Comparison of ENCODE assay signal across 11 cellular contexts in genomic region chr6:53112404-53112803, GRCh38. TPM values are rescaled to one million over a fixed set of nuclear protein-coding genes. Genes with fewer than 3 reads are reported as not detected.
DNase-seq lines count a peak whose midpoint lies in the region; ATAC-seq, FAIRE-seq and TF ChIP-seq lines count a peak whose summit lies in the region.
"Had no signal": no experiment of that assay in that cellular context is flagged by ENCODE, and none has a peak within 500 bp of the region (broad histone marks: within the 10 kb centered on the region; RNA-seq: fewer than 3 reads in every experiment).

No MANE protein-coding gene starts in this region.

- peak overlapping the region; percentile 34 for H3K4me3 Mint-ChIP-seq in Calu3 (ENCODE audit: low read depth, unreplicated experiment)
- H3K4me3 Mint-ChIP-seq in T-cell: no peak overlapping the region
- H3K4me3 Mint-ChIP-seq in HFFc6: no peak overlapping the region
- H3K4me3 Mint-ChIP-seq in H9: no peak overlapping the region
- H3K4me3 Mint-ChIP-seq: effector memory CD8-positive, alpha-beta T cell had no signal

- ATAC-seq in T-cell (replicated peaks in 1 of 4): peak in 3 of 4 experiments; percentile 45 to 73 (median 64)
- ATAC-seq in HepG2: peak; percentile 77
- ATAC-seq: effector memory CD8-positive, alpha-beta T cell had no signal

- H3K27ac ChIP-seq in HepG2 (ENCODE audit: extremely low read length, insufficient read depth, low read length): no peak overlapping the region
- no peak overlapping the region for H3K27ac ChIP-seq in H9 (ENCODE audit: insufficient read length, low read depth, low read length)

- TF ChIP-seq RAD21 in HepG2 (CRISPR knock-in tag; IDR thresholded peaks at IDR 0.05): no peak

- H2BK15ac ChIP-seq in H9 (ENCODE audit: low read depth, low read length): no peak overlapping the region

- no peak overlapping the region for H3K9ac ChIP-seq in HepG2 (ENCODE audit: insufficient read depth, low read depth, low read length)
- H3K9ac ChIP-seq in H9 (ENCODE audit: extremely low read depth, insufficient read length, low read length): no peak overlapping the region

- H3K79me2 ChIP-seq in HepG2 (ENCODE audit: insufficient read depth, low read length): no peaks in the 10 kb centered on the region
- H3K79me2 ChIP-seq in H9 (ENCODE audit: insufficient read depth, low read length): no peaks in the 10 kb centered on the region

- CTCF ChIA-PET in Calu3 (lab: Charles Lee): interaction anchor here (0.9 to 1.7 kb wide), 7 partner anchors 8 to 372 kb away, joined by 3 to 8 read pairs (median 4); no protein-coding TSS in a partner anchor
- CTCF ChIA-PET in T-cell (lab: Charles Lee): interaction anchor here in 1 of 2 donors (0.6 kb wide), 1 partner anchor 182 kb away, joined by 3 read pairs; no protein-coding TSS in a partner anchor
- CTCF ChIA-PET in HepG2 (lab: Yijun Ruan, JAX; ENCODE audit: low intra/inter-chr PET ratio, low total read pairs): no interaction called here

- no peak overlapping the region for H2BK12ac ChIP-seq in H9 (ENCODE audit: insufficient read length, low read depth, low read length)

- H4K8ac ChIP-seq in H9 (replicated peaks; ENCODE audit: insufficient read length, low read depth, low read length): no peak overlapping the region

- TF ChIP-seq EP300 in HepG2 (IDR thresholded peaks at IDR 0.05; ENCODE audit: low read depth in 2 of 2, low read length in 2 of 2) (peak in 1 of 2 experiments; percentile 84; a peak in 2 of 4 replicates), HepG2 (CRISPR knock-in tag; IDR thresholded peaks at IDR 0.05; ENCODE audit: borderline replicate concordance) (peak; percentile 70; the same call in 1 of the 2 replicates)

- H3T11ph ChIP-seq in H9 (ENCODE audit: low read length): no peak overlapping the region

- H3K9me3 Mint-ChIP-seq in Calu3 (ENCODE audit: low read depth, unreplicated experiment) (peaks cover 3% of the 10 kb centered on the region), T-cell (peaks cover 7 to 8% (median 8%) of the 10 kb centered on the region in 3 donors), HFFc6 (peaks cover 4% of the 10 kb centered on the region; the same call in 1 of the 2 replicates), H9 (peaks cover 2 to 3% of the 10 kb centered on the region in 2 experiments; a peak in 2 of 5 replicates)
- H3K9me3 Mint-ChIP-seq: effector memory CD8-positive, alpha-beta T cell had no signal

- TF ChIP-seq POLR2A in HepG2 (IDR thresholded peaks at IDR 0.05; ENCODE audit: insufficient read depth in 1 of 2, low read depth in 2 of 2, low read length in 2 of 2): no peak

- no peak overlapping the region for H2BK20ac ChIP-seq in H9 (ENCODE audit: low read depth, low read length, poor library complexity, severe bottlenecking)

- H3K18ac ChIP-seq in H9 (ENCODE audit: insufficient read length, low read depth, low read length): no peak overlapping the region

- POLR2A ChIA-PET in T-cell (lab: Charles Lee) (no interaction called here), HepG2 (lab: Yijun Ruan, JAX) (interaction anchor here (0.8 to 2.4 kb wide), 3 partner anchors 22 to 117 kb away, joined by 3 to 13 read pairs (median 4); partner anchors contain the start of gene GSTA4)

- no peak overlapping the region for H3K4me3 ChIP-seq in HepG2 (replicated peaks in 1 of 3; ENCODE audit: insufficient read depth in 1 of 3, low read depth in 2 of 3, low read length in 3 of 3)

- DNase-seq in Calu3: peak; percentile 73
- DNase-seq in LoVo (ENCODE audit: low spot score): peak; percentile 73
- no peak for DNase-seq in T-cell
- DNase-seq in HepG2 (ENCODE audit: low spot score): peak; percentile 85
- DNase-seq in NAMALWA (ENCODE audit: low spot score): no peak
- no peak for DNase-seq in HFFc6
- DNase-seq in NCI-H187 treated with DMSO at 0.1 percent for 48 hours (lab: John Stamatoyannopoulos, UW): no peak
- no peak for DNase-seq in H9
- DNase-seq: aorta; effector memory CD8-positive, alpha-beta T cell had no signal

- no peak overlapping the region for H4K5ac ChIP-seq in H9 (ENCODE audit: insufficient read length, low read depth, low read length)

- no peak overlapping the region for H3K56ac ChIP-seq in H9 (ENCODE audit: insufficient read length, low read depth, low read length)

- no peak for FAIRE-seq in HepG2 (lab: Jason Lieb, UNC)

- H3K4me1 ChIP-seq in HepG2 (ENCODE audit: insufficient read depth, low read length) (peaks cover 63% of the 10 kb centered on the region), H9 (ENCODE audit: insufficient read depth, low read length) (no peaks in the 10 kb centered on the region)

- H3K36me3 Mint-ChIP-seq in Calu3 (ENCODE audit: insufficient read depth, unreplicated experiment): peaks cover 4% of the 10 kb centered on the region
- no peaks in the 10 kb centered on the region for H3K36me3 Mint-ChIP-seq in T-cell
- H3K36me3 Mint-ChIP-seq in HFFc6 (ENCODE audit: low read depth): no peaks in the 10 kb centered on the region; the same call in 1 of the 2 replicates
- no peaks in the 10 kb centered on the region for H3K36me3 Mint-ChIP-seq in H9 (ENCODE audit: insufficient read depth in 1 of 3, low read depth in 3 of 3)

- no peaks in the 10 kb centered on the region for H3K23me2 ChIP-seq in H9 (ENCODE audit: insufficient read length, low read depth, low read length, poor library complexity, severe bottlenecking)

- no peak overlapping the region for H2BK120ac ChIP-seq in H9 (ENCODE audit: low read depth, low read length, poor library complexity, severe bottlenecking)

- BruUV-seq in Calu3 (replicated peaks; lab: Mats Ljungman, UMichigan) (no TSS peak), HepG2 (replicated peaks; lab: Mats Ljungman, UMichigan) (no TSS peak)

- H2BK5ac ChIP-seq in H9 (ENCODE audit: insufficient read length, low read length): no peak overlapping the region

- no peak overlapping the region for H4K91ac ChIP-seq in H9 (ENCODE audit: insufficient read length, low read depth, low read length)

- no peaks in the 10 kb centered on the region for H3K79me1 ChIP-seq in H9 (ENCODE audit: insufficient read depth, low read depth, low read length, poor library complexity, severe bottlenecking)

- H3K14ac ChIP-seq in H9 (ENCODE audit: insufficient read depth, low read length): no peak overlapping the region

- no peak overlapping the region for H3K4ac ChIP-seq in H9 (ENCODE audit: low read depth, low read length)

- no peak overlapping the region for H2AK5ac ChIP-seq in H9 (ENCODE audit: insufficient read length, low read length)

- no peak overlapping the region for H3K23ac ChIP-seq in H9 (ENCODE audit: insufficient read length, low read depth, low read length)

- in situ Hi-C loops in HepG2 (cut with HindIII; ENCODE audit: extremely low pct_ligation_motif_present, low pct_unique_long_range_greater_than_20kb): no loop called here

- no peak overlapping the region for H2AFZ ChIP-seq in HepG2 (ENCODE audit: low read length)
- no peak overlapping the region for H2AFZ ChIP-seq in H9 (ENCODE audit: low read length)

- H3K27ac Mint-ChIP-seq in Calu3 (ENCODE audit: unreplicated experiment) (peak overlapping the region; percentile 41), T-cell (peak overlapping the region in 1 of 2 donors; percentile 56), HFFc6 (no peak overlapping the region), H9 (peak overlapping the region in 1 of 3 experiments; percentile 70; a peak in 1 of 7 replicates)

- peaks cover 77% of the 10 kb centered on the region for H3K4me1 Mint-ChIP-seq in Calu3 (ENCODE audit: low read depth, unreplicated experiment)
- H3K4me1 Mint-ChIP-seq in T-cell: peaks cover 0 to 10% (median 7%) of the 10 kb centered on the region in 3 donors
- peaks cover 1% of the 10 kb centered on the region for H3K4me1 Mint-ChIP-seq in HFFc6 (ENCODE audit: low read depth)
- peaks cover 5 to 7% of the 10 kb centered on the region in 2 experiments; a peak in 3 of 4 replicates for H3K4me1 Mint-ChIP-seq in H9

- H3K27me3 ChIP-seq in HepG2 (ENCODE audit: control insufficient read depth in 1 of 2, insufficient read depth in 2 of 2, low read length in 2 of 2) (no peaks in the 10 kb centered on the region), H9 (ENCODE audit: insufficient read depth, low read length) (no peaks in the 10 kb centered on the region)

- H3K27me3 Mint-ChIP-seq in Calu3 (ENCODE audit: unreplicated experiment) (no peaks in the 10 kb centered on the region), T-cell (no peaks in the 10 kb centered on the region), HFFc6 (ENCODE audit: insufficient read depth) (peaks cover 12% of the 10 kb centered on the region), H9 (ENCODE audit: low read depth) (peaks cover 3% of the 10 kb centered on the region; the same call in 1 of the 2 replicates)

- H3K4me2 ChIP-seq in HepG2 (ENCODE audit: low read depth, low read length) (peak overlapping the region; percentile 52), H9 (ENCODE audit: insufficient read depth, insufficient read length, low read length) (no peak overlapping the region)

- no peak for TF ChIP-seq CTCF in Calu3 (IDR thresholded peaks at IDR 0.05; ENCODE audit: unreplicated experiment)
- TF ChIP-seq CTCF in HepG2 (CRISPR knock-in tag; IDR thresholded peaks at IDR 0.05): no peak
- TF ChIP-seq CTCF in HFFc6 (IDR thresholded peaks at IDR 0.05): no peak
- no peak for TF ChIP-seq CTCF in H9 (conservative IDR thresholded peaks at IDR 0.05)

- intact Hi-C loops in Calu3 (cut with micrococcal nuclease; ENCODE audit: unreplicated experiment): loop anchor here (2.0 kb wide), 1 partner anchor 46 kb away; no protein-coding TSS in a partner anchor
- intact Hi-C loops in HepG2 (cut with micrococcal nuclease; ENCODE audit: unreplicated experiment): loop anchor here (10.0 kb wide), 1 partner anchor 192 kb away; no protein-coding TSS in a partner anchor

- H3K9me3 ChIP-seq in HepG2 (ENCODE audit: low read length) (peaks cover 9% of the 10 kb centered on the region; the same call in 1 of the 2 replicates), H9 (ENCODE audit: control insufficient read depth, low read depth, low read length) (no peaks in the 10 kb centered on the region)

- no peaks in the 10 kb centered on the region for H4K20me1 ChIP-seq in HepG2 (ENCODE audit: insufficient read depth, low read length)
- no peaks in the 10 kb centered on the region for H4K20me1 ChIP-seq in H9 (ENCODE audit: control insufficient read depth, insufficient read depth, insufficient read length)

- no peaks in the 10 kb centered on the region for H3K36me3 ChIP-seq in HepG2 (replicated peaks in 1 of 2; ENCODE audit: control insufficient read depth in 1 of 2, insufficient read depth in 2 of 2, low read length in 2 of 2)

RNA-seq across cellular contexts. Expression of gene GCM1, which starts 36.2 kb away (rescaled TPM):
- total RNA-seq in Calu3 (2022) (0.38 and 0.47 TPM in 2 replicates), T-cell (under 1 TPM in 2 of 5 donors, not detected in 3; 0.12 to 0.23 TPM), HepG2 (2016; rRNA removed; fragmentation: Illumina TruSeq; extraction: Trizol) (0.13 and 0.18 TPM in 2 replicates), H9 (2021) (0.07 TPM in 1 of 2 replicates, not detected in the other)
- 0.09 TPM in 1 of 2 replicates, not detected in the other for total RNA-seq in HepG2 (2016; cell fraction: cytosol; rRNA removed; fragmentation: Illumina TruSeq; extraction: Trizol; ENCODE audit: low read depth)
- 0.15 and 0.16 TPM in 2 replicates for total RNA-seq in HepG2 (2016; cell fraction: insoluble cytoplasmic fraction; rRNA removed; fragmentation: Illumina TruSeq; extraction: Trizol)
- total RNA-seq in HepG2 (2016; cell fraction: membrane; rRNA removed; fragmentation: Illumina TruSeq; extraction: Trizol): 0.06 and 0.17 TPM in 2 replicates
- 0.13 TPM in 1 of 2 replicates, not detected in the other for total RNA-seq in HepG2 (2016; cell fraction: nucleus; rRNA removed; fragmentation: Illumina TruSeq; extraction: Trizol)
- 0.03 and 0.04 TPM in 2 replicates for polyA plus RNA-seq in HepG2 (2011; rRNA removed)
- 0.03 TPM in 2 replicates for polyA plus RNA-seq in HepG2 (2011; cell fraction: cytosol; rRNA removed)
- polyA plus RNA-seq in HepG2 (2011; cell fraction: nucleus; rRNA removed): 0.05 TPM in 1 of 2 replicates, not detected in the other
- 0.24 TPM in 1 of 2 replicates, not detected in the other for polyA plus RNA-seq in HepG2 (2012)
- polyA plus RNA-seq in HepG2 (2016; cell fraction: cytosol; fragmentation: Illumina TruSeq; extraction: Trizol; ENCODE audit: low read depth): not detected in 2 replicates
- 0.13 TPM in 1 of 2 replicates, not detected in the other for polyA plus RNA-seq in HepG2 (2016; cell fraction: insoluble cytoplasmic fraction; fragmentation: Illumina TruSeq; extraction: Trizol; ENCODE audit: low read depth)
- not detected in 2 replicates for polyA plus RNA-seq in HepG2 (2016; cell fraction: membrane; fragmentation: Illumina TruSeq; extraction: Trizol; ENCODE audit: low read depth)
- polyA plus RNA-seq in HepG2 (2016; cell fraction: nucleus; fragmentation: Illumina TruSeq; extraction: Trizol; ENCODE audit: insufficient read depth, low read depth): 0.16 and 0.22 TPM in 2 replicates
- not detected in 2 replicates for polyA minus RNA-seq in HepG2 (2011; rRNA and poly(A)+ RNA removed; ENCODE audit: low replicate concordance)
- polyA minus RNA-seq in HepG2 (2011; cell fraction: cytosol; rRNA and poly(A)+ RNA removed): not detected in 2 replicates
- polyA minus RNA-seq in HepG2 (2011; cell fraction: nucleus; rRNA and poly(A)+ RNA removed): not detected in 2 replicates
- total RNA-seq in HFFc6 (2021; fragmentation: NEBNext Ultra II Directional; extraction: Animal tissue kit (Norgen Biotek cat#: 25700)): not detected
- total RNA-seq: SK-MEL-5 had no signal
- polyA plus RNA-seq: aorta had no signal

RNA-seq across cellular contexts. Expression of gene FBXO9, which starts 47.2 kb away (rescaled TPM):
- total RNA-seq in Calu3 (2022) (91.2 and 94.5 TPM in 2 replicates), T-cell (100 to 1,000 TPM in 3 of 5 donors, 10 to 100 TPM in 2; 78.3 to 106 (median 100) TPM), HepG2 (2016; rRNA removed; fragmentation: Illumina TruSeq; extraction: Trizol) (59.2 and 64.3 TPM in 2 replicates), H9 (2021) (62.5 and 68.4 TPM in 2 replicates)
- total RNA-seq in HepG2 (2016; cell fraction: cytosol; rRNA removed; fragmentation: Illumina TruSeq; extraction: Trizol; ENCODE audit: low read depth): 39.0 and 41.9 TPM in 2 replicates
- total RNA-seq in HepG2 (2016; cell fraction: insoluble cytoplasmic fraction; rRNA removed; fragmentation: Illumina TruSeq; extraction: Trizol): 57.9 and 71.5 TPM in 2 replicates
- total RNA-seq in HepG2 (2016; cell fraction: membrane; rRNA removed; fragmentation: Illumina TruSeq; extraction: Trizol): 69.1 and 90.8 TPM in 2 replicates
- 79.2 and 92.5 TPM in 2 replicates for total RNA-seq in HepG2 (2016; cell fraction: nucleus; rRNA removed; fragmentation: Illumina TruSeq; extraction: Trizol)
- 93.5 and 98.4 TPM in 2 replicates for polyA plus RNA-seq in HepG2 (2011; rRNA removed)
- polyA plus RNA-seq in HepG2 (2011; cell fraction: cytosol; rRNA removed): 44.3 and 45.4 TPM in 2 replicates
- polyA plus RNA-seq in HepG2 (2011; cell fraction: nucleus; rRNA removed): 382 and 412 TPM in 2 replicates
- 65.8 and 76.9 TPM in 2 replicates for polyA plus RNA-seq in HepG2 (2012)
- polyA plus RNA-seq in HepG2 (2016; cell fraction: cytosol; fragmentation: Illumina TruSeq; extraction: Trizol; ENCODE audit: low read depth): 44.6 and 65.5 TPM in 2 replicates
- 77.5 and 86.9 TPM in 2 replicates for polyA plus RNA-seq in HepG2 (2016; cell fraction: insoluble cytoplasmic fraction; fragmentation: Illumina TruSeq; extraction: Trizol; ENCODE audit: low read depth)
- polyA plus RNA-seq in HepG2 (2016; cell fraction: membrane; fragmentation: Illumina TruSeq; extraction: Trizol; ENCODE audit: low read depth): 66.8 and 86.6 TPM in 2 replicates
- polyA plus RNA-seq in HepG2 (2016; cell fraction: nucleus; fragmentation: Illumina TruSeq; extraction: Trizol; ENCODE audit: insufficient read depth, low read depth): 216 and 220 TPM in 2 replicates
- 55.2 and 76.3 TPM in 2 replicates for polyA minus RNA-seq in HepG2 (2011; rRNA and poly(A)+ RNA removed; ENCODE audit: low replicate concordance)
- 24.3 and 30.7 TPM in 2 replicates for polyA minus RNA-seq in HepG2 (2011; cell fraction: cytosol; rRNA and poly(A)+ RNA removed)
- 98.2 and 133 TPM in 2 replicates for polyA minus RNA-seq in HepG2 (2011; cell fraction: nucleus; rRNA and poly(A)+ RNA removed)
- 100 to 1,000 TPM; 105 to 135 (median 122) TPM for total RNA-seq in HFFc6 (2021; fragmentation: NEBNext Ultra II Directional; extraction: Animal tissue kit (Norgen Biotek cat#: 25700))

RNA-seq across cellular contexts. Expression of gene CILK1, which starts 50.8 kb away (rescaled TPM):
- 4.1 and 4.7 TPM in 2 replicates for total RNA-seq in Calu3 (2022)
- 10 to 100 TPM in 2 of 5 donors, 1 to 10 TPM in 3; 8.2 to 10.4 (median 9.6) TPM for total RNA-seq in T-cell
- 15.5 and 25.4 TPM in 2 replicates for total RNA-seq in HepG2 (2016; rRNA removed; fragmentation: Illumina TruSeq; extraction: Trizol)
- 1.7 and 1.8 TPM in 2 replicates for total RNA-seq in HepG2 (2016; cell fraction: cytosol; rRNA removed; fragmentation: Illumina TruSeq; extraction: Trizol; ENCODE audit: low read depth)
- total RNA-seq in HepG2 (2016; cell fraction: insoluble cytoplasmic fraction; rRNA removed; fragmentation: Illumina TruSeq; extraction: Trizol): 15.4 and 24.0 TPM in 2 replicates
- total RNA-seq in HepG2 (2016; cell fraction: membrane; rRNA removed; fragmentation: Illumina TruSeq; extraction: Trizol): 12.7 and 13.3 TPM in 2 replicates
- 13.0 and 14.6 TPM in 2 replicates for total RNA-seq in HepG2 (2016; cell fraction: nucleus; rRNA removed; fragmentation: Illumina TruSeq; extraction: Trizol)
- polyA plus RNA-seq in HepG2 (2011; rRNA removed): 8.7 and 11.4 TPM in 2 replicates
- polyA plus RNA-seq in HepG2 (2011; cell fraction: cytosol; rRNA removed): 5.9 and 7.6 TPM in 2 replicates
- 4.6 and 4.9 TPM in 2 replicates for polyA plus RNA-seq in HepG2 (2011; cell fraction: nucleus; rRNA removed)
- 5.6 and 6.2 TPM in 2 replicates for polyA plus RNA-seq in HepG2 (2012)
- polyA plus RNA-seq in HepG2 (2016; cell fraction: cytosol; fragmentation: Illumina TruSeq; extraction: Trizol; ENCODE audit: low read depth): 1.3 and 1.4 TPM in 2 replicates
- polyA plus RNA-seq in HepG2 (2016; cell fraction: insoluble cytoplasmic fraction; fragmentation: Illumina TruSeq; extraction: Trizol; ENCODE audit: low read depth): 24.9 and 25.0 TPM in 2 replicates
- polyA plus RNA-seq in HepG2 (2016; cell fraction: membrane; fragmentation: Illumina TruSeq; extraction: Trizol; ENCODE audit: low read depth): 7.3 and 7.7 TPM in 2 replicates
- 19.5 and 21.6 TPM in 2 replicates for polyA plus RNA-seq in HepG2 (2016; cell fraction: nucleus; fragmentation: Illumina TruSeq; extraction: Trizol; ENCODE audit: insufficient read depth, low read depth)
- 6.8 and 9.5 TPM in 2 replicates for polyA minus RNA-seq in HepG2 (2011; rRNA and poly(A)+ RNA removed; ENCODE audit: low replicate concordance)
- polyA minus RNA-seq in HepG2 (2011; cell fraction: cytosol; rRNA and poly(A)+ RNA removed): 7.1 and 9.0 TPM in 2 replicates
- polyA minus RNA-seq in HepG2 (2011; cell fraction: nucleus; rRNA and poly(A)+ RNA removed): 8.2 and 11.1 TPM in 2 replicates
- 10 to 100 TPM; 13.6 to 17.8 (median 16.2) TPM for total RNA-seq in HFFc6 (2021; fragmentation: NEBNext Ultra II Directional; extraction: Animal tissue kit (Norgen Biotek cat#: 25700))
- total RNA-seq in H9 (2021): 7.3 and 7.7 TPM in 2 replicates

Comparison
In these comparisons a context has a peak if more than half of its experiments do, and no peak if none do; other contexts are left out.
1. DNase-seq: peak in Calu3 (single experiment), LoVo (single experiment) and HepG2 (single experiment); none in T-cell (0 of 34), NAMALWA (single experiment), HFFc6 (single experiment), NCI-H187 treated with DMSO at 0.1 percent for 48 hours (single experiment) and H9 (single experiment).